In the genomic region with DNA sequence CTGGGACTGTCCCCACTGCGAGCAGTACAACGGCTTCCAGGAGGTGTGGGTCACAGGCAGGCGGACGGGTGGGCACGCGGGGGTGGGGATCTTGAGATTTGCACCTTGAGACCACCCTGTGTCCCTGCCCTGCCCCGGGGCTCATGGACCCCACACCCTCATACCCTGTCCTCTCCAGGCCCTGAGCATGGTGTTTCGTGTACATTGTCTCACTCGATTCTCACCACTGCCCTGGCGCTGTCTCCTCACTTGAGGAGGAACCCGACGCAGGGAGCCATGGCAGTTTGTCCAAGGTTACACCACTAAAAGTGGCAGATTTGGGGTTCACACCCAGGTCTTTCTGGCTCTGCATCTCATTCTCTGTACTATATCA, we compare ENCODE assay signal across 22 cellular contexts. TPM values are rescaled to one million over a fixed set of nuclear protein-coding genes. Genes with fewer than 3 reads are reported as not detected.
DNase-seq lines count a peak whose midpoint lies in the region; ATAC-seq, FAIRE-seq and TF ChIP-seq lines count a peak whose summit lies in the region.
"Had no signal": no experiment of that assay in that cellular context is flagged by ENCODE, and none has a peak within 500 bp of the region (broad histone marks: within the 10 kb centered on the region; RNA-seq: fewer than 3 reads in every experiment).

No MANE protein-coding gene starts in this region.

- no peak for FAIRE-seq in H54 (lab: Jason Lieb, UNC)
- FAIRE-seq: GM12892, GM18507 had no signal

- peaks cover 27% of the 10 kb centered on the region for H3F3A ChIP-seq in neural progenitor cell (ENCODE audit: low read depth)

- POLR2A ChIA-PET in A673 (lab: Charles Lee; ENCODE audit: low non-redundant PET) = no interaction called here
- POLR2A ChIA-PET in WTC11 (lab: Charles Lee) = no interaction called here

- H3K9me3 Mint-ChIP-seq in WTC11 (no peaks in the 10 kb centered on the region), neural progenitor cell (no peaks in the 10 kb centered on the region)
- H3K9me3 Mint-ChIP-seq: CD8-positive, alpha-beta T cell; GM23338; IgD-negative memory B cell had no signal

- intact Hi-C loops in A673 (cut with micrococcal nuclease; ENCODE audit: unreplicated experiment) = no loop called here

- H3K4me1 ChIP-seq in A673 (ENCODE audit: insufficient read depth, low read length, poor library complexity, severe bottlenecking) (peaks cover 42% of the 10 kb centered on the region), neural progenitor cell (peaks cover 42% of the 10 kb centered on the region)
- peaks cover 45 to 79% (median 62%) of the 10 kb centered on the region in 10 experiments for H3K4me1 ChIP-seq in BLaER1 treated with 17β-estradiol and CSF1 and Interleukin-3, amounts not matched to agents 10 nM and 100 nM

- peaks cover 7% of the 10 kb centered on the region for H3K36me3 Mint-ChIP-seq in WTC11
- peaks cover 4% of the 10 kb centered on the region for H3K36me3 Mint-ChIP-seq in neural progenitor cell
- H3K36me3 Mint-ChIP-seq: IgD-negative memory B cell had no signal

- no peak for ATAC-seq in WTC11
- no peak for ATAC-seq in HG02610 (IDR thresholded peaks at IDR 0.05; ENCODE audit: unreplicated experiment)
- ATAC-seq: CD8-positive, alpha-beta T cell; GM23338; HCT116; PC-3 had no signal

- H3K27me3 Mint-ChIP-seq in WTC11 (ENCODE audit: low read depth) = no peaks in the 10 kb centered on the region
- H3K27me3 Mint-ChIP-seq in neural progenitor cell (ENCODE audit: insufficient read depth, low read depth) = peaks cover 6% of the 10 kb centered on the region
- H3K27me3 Mint-ChIP-seq: IgD-negative memory B cell had no signal

- H3K79me2 ChIP-seq in neural progenitor cell (ENCODE audit: low read depth) = peaks cover 49% of the 10 kb centered on the region

- TF ChIP-seq CTCF in A673 (conservative IDR thresholded peaks at IDR 0.05; ENCODE audit: low read depth, low read length) = no peak
- TF ChIP-seq CTCF in WTC11 (IDR thresholded peaks at IDR 0.05) = no peak
- no peak for TF ChIP-seq CTCF in neural progenitor cell (IDR thresholded peaks at IDR 0.05)

- CTCF ChIA-PET in A673 (lab: Charles Lee) = no interaction called here
- CTCF ChIA-PET in WTC11 (lab: Charles Lee) = interaction anchor here (3.0 kb wide), 1 partner anchor 20 kb away, joined by 10 read pairs; no protein-coding TSS in a partner anchor

- H3K4me1 Mint-ChIP-seq in WTC11 (peaks cover 26% of the 10 kb centered on the region), neural progenitor cell (peaks cover 36% of the 10 kb centered on the region)

- no peaks in the 10 kb centered on the region for H3K27me3 ChIP-seq in A673 (replicated peaks; ENCODE audit: insufficient read depth, low read depth, low read length, poor library complexity)
- H3K27me3 ChIP-seq in BLaER1 treated with 17β-estradiol and CSF1 and Interleukin-3, amounts not matched to agents 10 nM and 100 nM = no peaks in the 10 kb centered on the region
- no peaks in the 10 kb centered on the region for H3K27me3 ChIP-seq in neural progenitor cell

- DNase-seq in A673 (ENCODE audit: low spot score) (no peak), WTC11 (ENCODE audit: low spot score) (no peak), neural progenitor cell (ENCODE audit: low spot score) (no peak), ACHN (no peak), H54 (ENCODE audit: insufficient read length, low spot score) (no peak)
- DNase-seq: C1 segment of cervical spinal cord; CD8-positive, alpha-beta T cell; DMS153; Karpas-422; NCI-H1694; NCI-H446 treated with DMSO at 0.1 percent for 48 hours; NCI-H526 treated with DMSO at 0.1 percent for 48 hours; PC-3; SHP77 treated with DMSO at 0.1 percent for 48 hours had no signal

- peak overlapping the region in 7 of 11 experiments; percentile 13 to 69 (median 48); a peak in 8 of 22 replicates for H3K9ac ChIP-seq in BLaER1 treated with 17β-estradiol and CSF1 and Interleukin-3, amounts not matched to agents 10 nM and 100 nM
- no peak overlapping the region for H3K9ac ChIP-seq in neural progenitor cell

- no peak overlapping the region for H3K4me3 Mint-ChIP-seq in WTC11
- no peak overlapping the region for H3K4me3 Mint-ChIP-seq in neural progenitor cell
- H3K4me3 Mint-ChIP-seq: CD8-positive, alpha-beta T cell; GM23338; IgD-negative memory B cell had no signal

- H3K36me3 ChIP-seq in A673 (ENCODE audit: insufficient read depth, low read length, poor library complexity, severe bottlenecking) (peaks cover 29% of the 10 kb centered on the region), neural progenitor cell (no peaks in the 10 kb centered on the region)
- H3K36me3 ChIP-seq in BLaER1 treated with 17β-estradiol and CSF1 and Interleukin-3, amounts not matched to agents 10 nM and 100 nM = peaks cover 28 to 59% (median 50%) of the 10 kb centered on the region in 11 experiments

- H4K20me1 ChIP-seq in BLaER1 treated with 17β-estradiol and CSF1 and Interleukin-3, amounts not matched to agents 10 nM and 100 nM = peaks cover 21 to 97% (median 79%) of the 10 kb centered on the region in 11 experiments; a peak in 21 of 22 replicates
- H4K20me1 ChIP-seq in neural progenitor cell (ENCODE audit: low read depth) = peaks cover 59% of the 10 kb centered on the region

- peak overlapping the region in 8 of 11 experiments; percentile 98 to 100 (median 100); a peak in 16 of 22 replicates for H3K4me2 ChIP-seq in BLaER1 treated with 17β-estradiol and CSF1 and Interleukin-3, amounts not matched to agents 10 nM and 100 nM
- no peak overlapping the region for H3K4me2 ChIP-seq in neural progenitor cell
- H3K4me2 ChIP-seq: GM23338 had no signal

- H3K27ac Mint-ChIP-seq in WTC11 = peak overlapping the region; percentile 32; the same call in 1 of the 2 replicates
- H3K27ac Mint-ChIP-seq in neural progenitor cell = peak overlapping the region; percentile 53
- H3K27ac Mint-ChIP-seq: CD8-positive, alpha-beta T cell; GM23338; IgD-negative memory B cell had no signal

- H3K4me3 ChIP-seq in A673 (ENCODE audit: low read depth, low read length, poor library complexity, severe bottlenecking) (no peak overlapping the region), neural progenitor cell (no peak overlapping the region)
- no peak overlapping the region for H3K4me3 ChIP-seq in BLaER1 treated with 17β-estradiol and CSF1 and Interleukin-3, amounts not matched to agents 10 nM and 100 nM
- H3K4me3 ChIP-seq: GM23338, SK-N-MC had no signal

- BruUV-seq in A673 (replicated peaks; lab: Mats Ljungman, UMichigan) = no TSS peak

- peak overlapping the region; percentile 53 for H3K27ac ChIP-seq in A673 (ENCODE audit: low read depth, low read length, poor library complexity, severe bottlenecking)
- H3K27ac ChIP-seq in BLaER1 treated with 17β-estradiol and CSF1 and Interleukin-3, amounts not matched to agents 10 nM and 100 nM = peak overlapping the region in 2 of 11 experiments; percentile 44 to 86; a peak in 4 of 22 replicates
- no peak overlapping the region for H3K27ac ChIP-seq in neural progenitor cell
- H3K27ac ChIP-seq: SK-N-MC had no signal

- H3K9me3 ChIP-seq in A673 (ENCODE audit: low read depth, low read length, poor library complexity, severe bottlenecking) (no peaks in the 10 kb centered on the region), neural progenitor cell (ENCODE audit: low read depth) (no peaks in the 10 kb centered on the region)
- no peaks in the 10 kb centered on the region for H3K9me3 ChIP-seq in BLaER1 treated with 17β-estradiol and CSF1 and Interleukin-3, amounts not matched to agents 10 nM and 100 nM (replicated peaks in 1 of 11)

- in situ Hi-C loops in ACHN (cut with HindIII; ENCODE audit: low pct_ligation_motif_present, low pct_unique_long_range_greater_than_20kb, low sequenced_read_pairs) = no loop called here

- TF ChIP-seq POLR2A in H54 (IDR thresholded peaks at IDR 0.05; ENCODE audit: low read depth, low read length) = no peak

- no peak overlapping the region for H2AFZ ChIP-seq in neural progenitor cell (replicated peaks)
- H2AFZ ChIP-seq: GM23338 had no signal

TF ChIP-seq in WTC11, 78 proteins besides CTCF, POLR2A, EP300 and RAD21:
- TF ChIP-seq, protein P1, sequence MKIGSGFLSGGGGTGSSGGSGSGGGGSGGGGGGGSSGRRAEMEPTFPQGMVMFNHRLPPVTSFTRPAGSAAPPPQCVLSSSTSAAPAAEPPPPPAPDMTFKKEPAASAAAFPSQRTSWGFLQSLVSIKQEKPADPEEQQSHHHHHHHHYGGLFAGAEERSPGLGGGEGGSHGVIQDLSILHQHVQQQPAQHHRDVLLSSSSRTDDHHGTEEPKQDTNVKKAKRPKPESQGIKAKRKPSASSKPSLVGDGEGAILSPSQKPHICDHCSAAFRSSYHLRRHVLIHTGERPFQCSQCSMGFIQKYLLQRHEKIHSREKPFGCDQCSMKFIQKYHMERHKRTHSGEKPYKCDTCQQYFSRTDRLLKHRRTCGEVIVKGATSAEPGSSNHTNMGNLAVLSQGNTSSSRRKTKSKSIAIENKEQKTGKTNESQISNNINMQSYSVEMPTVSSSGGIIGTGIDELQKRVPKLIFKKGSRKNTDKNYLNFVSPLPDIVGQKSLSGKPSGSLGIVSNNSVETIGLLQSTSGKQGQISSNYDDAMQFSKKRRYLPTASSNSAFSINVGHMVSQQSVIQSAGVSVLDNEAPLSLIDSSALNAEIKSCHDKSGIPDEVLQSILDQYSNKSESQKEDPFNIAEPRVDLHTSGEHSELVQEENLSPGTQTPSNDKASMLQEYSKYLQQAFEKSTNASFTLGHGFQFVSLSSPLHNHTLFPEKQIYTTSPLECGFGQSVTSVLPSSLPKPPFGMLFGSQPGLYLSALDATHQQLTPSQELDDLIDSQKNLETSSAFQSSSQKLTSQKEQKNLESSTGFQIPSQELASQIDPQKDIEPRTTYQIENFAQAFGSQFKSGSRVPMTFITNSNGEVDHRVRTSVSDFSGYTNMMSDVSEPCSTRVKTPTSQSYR (CRISPR knock-in tag; IDR thresholded peaks at IDR 0.05) = no peak
TF ChIP-seq in WTC11: peak in this region for 0.

RNA-seq across cellular contexts. Expression of a gene that starts 7.2 kb away (rescaled TPM):
- 46.5 and 49.0 TPM in 2 replicates for total RNA-seq in A673 (2021)
- total RNA-seq in WTC11 (2021) = 25.9 to 30.4 TPM (median 26.7 TPM) in 3 replicates
- 1.9 and 7.3 TPM in 2 replicates for total RNA-seq in neural progenitor cell (ENCODE audit: low replicate concordance)

RNA-seq across cellular contexts. Expression of a gene that starts 55.6 kb away (rescaled TPM):
- total RNA-seq in A673 (2021) = 2.1 and 5.0 TPM in 2 replicates
- 17.9 to 23.1 TPM (median 20.2 TPM) in 3 replicates for total RNA-seq in WTC11 (2021)
- 5.0 and 8.8 TPM in 2 replicates for total RNA-seq in neural progenitor cell (ENCODE audit: low replicate concordance)

RNA-seq across cellular contexts. Expression of a gene that starts 56.7 kb away (rescaled TPM):
- total RNA-seq in A673 (2021) (14.1 and 15.0 TPM in 2 replicates), WTC11 (2021) (8.8 to 9.3 TPM (median 9.2 TPM) in 3 replicates), neural progenitor cell (ENCODE audit: low replicate concordance) (19.0 and 20.8 TPM in 2 replicates)
